ENCODE assay signal across 1 cellular context in the genomic region with DNA sequence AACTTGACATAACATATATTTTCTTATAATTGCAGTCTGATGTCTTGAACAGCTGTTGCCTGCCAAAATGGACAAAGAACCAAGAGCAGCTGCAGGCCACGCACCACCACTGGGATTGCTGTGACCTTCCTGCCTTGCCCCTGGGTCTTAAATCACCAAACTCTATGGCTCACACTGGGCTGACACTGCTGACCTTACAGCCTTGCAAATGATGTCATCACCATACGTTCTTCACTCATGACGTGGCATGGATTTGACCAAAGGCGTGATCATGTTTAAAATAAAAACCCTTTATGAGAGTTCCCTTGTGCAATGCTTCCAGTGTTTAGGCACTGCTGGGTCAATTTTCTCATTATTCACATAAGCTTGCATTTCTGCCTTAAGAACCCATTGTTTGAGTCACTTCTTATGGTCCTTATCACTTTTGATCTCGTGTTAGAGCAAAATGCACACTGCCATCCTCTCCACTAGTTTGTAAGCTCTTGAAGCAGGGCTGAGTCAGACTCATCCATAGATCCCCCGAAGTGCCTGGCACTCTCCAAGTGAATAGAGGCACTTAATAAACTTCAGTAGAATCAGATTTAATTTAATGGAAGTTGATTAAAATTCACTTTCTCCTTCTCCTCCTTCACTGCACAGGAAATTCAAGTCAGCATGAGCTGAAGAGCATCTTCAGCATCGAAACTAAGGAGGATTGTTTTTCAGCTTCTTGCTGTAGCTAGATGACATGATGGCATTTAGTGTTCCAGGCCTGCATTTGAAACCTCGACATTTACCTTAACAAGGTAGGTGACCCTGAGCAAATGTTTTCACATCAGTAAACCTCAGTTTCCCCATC.
TF ChIP-seq lines count a peak whose summit lies in the region.

No MANE protein-coding gene starts in this region.

TF ChIP-seq in K562, 482 proteins besides CTCF, POLR2A, EP300 and RAD21 (continued from another document and continues in another):
- 0 out of 2 replicates have a peak, but pooled peaks have one; percentile 49 for TF ChIP-seq ZNF644 (tag; IDR thresholded peaks at IDR 0.05; ENCODE audit: low read depth)
- TF ChIP-seq, protein P1, sequence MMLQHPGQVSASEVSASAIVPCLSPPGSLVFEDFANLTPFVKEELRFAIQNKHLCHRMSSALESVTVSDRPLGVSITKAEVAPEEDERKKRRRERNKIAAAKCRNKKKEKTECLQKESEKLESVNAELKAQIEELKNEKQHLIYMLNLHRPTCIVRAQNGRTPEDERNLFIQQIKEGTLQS (IDR thresholded peaks at IDR 0.05): peak; percentile 93
- TF ChIP-seq, protein P1 (CRISPR knock-in tag; conservative IDR thresholded peaks at IDR 0.05): no peak
- TF ChIP-seq JUND (IDR thresholded peaks at IDR 0.05; ENCODE audit: borderline replicate concordance, low read depth, low read length): peak; percentile 72
- peak; percentile 69; the same call in 2 of the 3 replicates for TF ChIP-seq JUND (tag; IDR thresholded peaks at IDR 0.05; ENCODE audit: borderline replicate concordance, low read depth, low read length)
- TF ChIP-seq MAFF (IDR thresholded peaks at IDR 0.05; ENCODE audit: low read length): no peak
- TF ChIP-seq TRIM25 (IDR thresholded peaks at IDR 0.05; ENCODE audit: borderline replicate concordance): no peak
- no peak for TF ChIP-seq CBX2 (IDR thresholded peaks at IDR 0.05; ENCODE audit: insufficient read depth, low read length, poor library complexity, severe bottlenecking)
- TF ChIP-seq MCM2 (IDR thresholded peaks at IDR 0.05; ENCODE audit: low read depth): no peak
- TF ChIP-seq, protein P2, sequence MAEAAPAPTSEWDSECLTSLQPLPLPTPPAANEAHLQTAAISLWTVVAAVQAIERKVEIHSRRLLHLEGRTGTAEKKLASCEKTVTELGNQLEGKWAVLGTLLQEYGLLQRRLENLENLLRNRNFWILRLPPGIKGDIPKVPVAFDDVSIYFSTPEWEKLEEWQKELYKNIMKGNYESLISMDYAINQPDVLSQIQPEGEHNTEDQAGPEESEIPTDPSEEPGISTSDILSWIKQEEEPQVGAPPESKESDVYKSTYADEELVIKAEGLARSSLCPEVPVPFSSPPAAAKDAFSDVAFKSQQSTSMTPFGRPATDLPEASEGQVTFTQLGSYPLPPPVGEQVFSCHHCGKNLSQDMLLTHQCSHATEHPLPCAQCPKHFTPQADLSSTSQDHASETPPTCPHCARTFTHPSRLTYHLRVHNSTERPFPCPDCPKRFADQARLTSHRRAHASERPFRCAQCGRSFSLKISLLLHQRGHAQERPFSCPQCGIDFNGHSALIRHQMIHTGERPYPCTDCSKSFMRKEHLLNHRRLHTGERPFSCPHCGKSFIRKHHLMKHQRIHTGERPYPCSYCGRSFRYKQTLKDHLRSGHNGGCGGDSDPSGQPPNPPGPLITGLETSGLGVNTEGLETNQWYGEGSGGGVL (CRISPR knock-in tag; IDR thresholded peaks at IDR 0.05): no peak
- TF ChIP-seq CXXC5 (CRISPR knock-in tag; IDR thresholded peaks at IDR 0.05): peak; percentile 61
- TF ChIP-seq GABPA (tag; conservative IDR thresholded peaks at IDR 0.05; ENCODE audit: low read depth): peak; percentile 53
- TF ChIP-seq, protein P3, sequence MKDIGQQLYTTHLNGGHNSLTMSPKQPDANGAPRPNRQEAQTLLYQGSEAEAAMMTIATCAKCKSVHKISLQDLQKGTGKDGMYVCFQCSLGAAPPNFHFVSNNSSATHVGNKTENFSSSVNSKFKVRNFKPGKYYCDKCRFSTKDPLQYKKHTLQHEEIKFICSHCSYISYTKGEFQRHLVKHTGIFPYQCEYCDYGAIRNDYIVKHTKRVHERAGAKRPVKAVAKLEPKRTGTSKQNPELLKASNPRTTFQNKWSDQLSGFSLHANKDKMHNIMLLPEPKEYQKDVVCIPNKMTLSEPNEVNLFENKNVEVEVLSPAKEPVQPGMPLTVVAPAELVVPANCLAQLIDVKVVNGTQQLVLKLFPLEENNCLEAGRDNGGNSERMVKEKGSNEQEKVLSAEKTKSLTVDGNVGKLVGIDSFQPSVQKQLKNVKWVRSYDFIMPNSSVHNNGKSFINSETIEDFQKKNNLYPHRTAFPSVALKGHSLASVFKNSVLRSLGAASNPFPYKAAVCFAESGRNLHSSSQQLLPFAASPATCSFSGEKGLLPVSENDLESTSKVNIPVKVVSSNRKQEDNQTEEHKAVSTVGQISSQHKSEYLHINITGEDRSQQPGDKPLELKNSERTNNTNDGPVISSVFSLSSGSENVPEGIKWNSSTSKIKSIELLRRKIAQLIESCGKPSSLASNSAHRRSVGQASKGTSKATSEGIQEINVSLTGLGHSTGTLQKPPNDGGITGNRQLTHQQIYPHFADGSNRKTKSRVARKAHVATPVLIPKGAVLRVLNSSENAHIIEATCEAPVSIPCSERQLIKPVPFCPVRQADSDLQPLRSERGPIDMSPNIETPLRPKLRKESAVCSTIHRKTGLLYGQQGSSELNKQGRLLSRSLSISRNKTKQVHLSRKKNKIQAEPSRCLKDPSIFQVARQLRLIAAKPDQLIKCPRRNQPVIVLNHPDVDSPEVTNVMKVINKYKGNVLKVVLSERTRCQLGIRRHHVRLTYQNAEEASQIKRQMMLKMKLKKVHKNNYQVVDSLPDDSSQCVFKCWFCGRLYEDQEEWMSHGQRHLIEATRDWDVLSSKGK (CRISPR knock-in tag; IDR thresholded peaks at IDR 0.05): no peak
- TF ChIP-seq JUN (IDR thresholded peaks at IDR 0.05; ENCODE audit: borderline replicate concordance, low read depth, low read length): 0 out of 2 replicates have a peak, but pooled peaks have one; percentile 46
- TF ChIP-seq JUN (CRISPR knock-in tag; IDR thresholded peaks at IDR 0.05; ENCODE audit: borderline replicate concordance): no peak
- TF ChIP-seq JUNB (CRISPR knock-in tag; conservative IDR thresholded peaks at IDR 0.05): peak; percentile 79
- peak; percentile 79 for TF ChIP-seq ZNF175 (CRISPR knock-in tag; IDR thresholded peaks at IDR 0.05; ENCODE audit: low read depth)
- TF ChIP-seq RUNX1 (IDR thresholded peaks at IDR 0.05; ENCODE audit: low read depth): no peak
- TF ChIP-seq, protein P4, sequence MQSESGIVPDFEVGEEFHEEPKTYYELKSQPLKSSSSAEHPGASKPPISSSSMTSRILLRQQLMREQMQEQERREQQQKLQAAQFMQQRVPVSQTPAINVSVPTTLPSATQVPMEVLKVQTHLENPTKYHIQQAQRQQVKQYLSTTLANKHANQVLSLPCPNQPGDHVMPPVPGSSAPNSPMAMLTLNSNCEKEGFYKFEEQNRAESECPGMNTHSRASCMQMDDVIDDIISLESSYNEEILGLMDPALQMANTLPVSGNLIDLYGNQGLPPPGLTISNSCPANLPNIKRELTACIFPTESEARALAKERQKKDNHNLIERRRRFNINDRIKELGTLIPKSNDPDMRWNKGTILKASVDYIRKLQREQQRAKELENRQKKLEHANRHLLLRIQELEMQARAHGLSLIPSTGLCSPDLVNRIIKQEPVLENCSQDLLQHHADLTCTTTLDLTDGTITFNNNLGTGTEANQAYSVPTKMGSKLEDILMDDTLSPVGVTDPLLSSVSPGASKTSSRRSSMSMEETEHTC (IDR thresholded peaks at IDR 0.05): no peak
- TF ChIP-seq ATF7 (IDR thresholded peaks at IDR 0.05): peak; percentile 92
- 0 out of 2 replicates have a peak, but pooled peaks have one; percentile 29 for TF ChIP-seq ESRRA (IDR thresholded peaks at IDR 0.05; ENCODE audit: borderline replicate concordance, low read depth)
- peak in 1 of 2 experiments; percentile 41; a peak in 1 of 4 replicates for TF ChIP-seq TRIM24 (IDR thresholded peaks at IDR 0.05)
- TF ChIP-seq SOX6 (IDR thresholded peaks at IDR 0.05): peak; percentile 15; the same call in 1 of the 2 replicates
- TF ChIP-seq, protein P5, sequence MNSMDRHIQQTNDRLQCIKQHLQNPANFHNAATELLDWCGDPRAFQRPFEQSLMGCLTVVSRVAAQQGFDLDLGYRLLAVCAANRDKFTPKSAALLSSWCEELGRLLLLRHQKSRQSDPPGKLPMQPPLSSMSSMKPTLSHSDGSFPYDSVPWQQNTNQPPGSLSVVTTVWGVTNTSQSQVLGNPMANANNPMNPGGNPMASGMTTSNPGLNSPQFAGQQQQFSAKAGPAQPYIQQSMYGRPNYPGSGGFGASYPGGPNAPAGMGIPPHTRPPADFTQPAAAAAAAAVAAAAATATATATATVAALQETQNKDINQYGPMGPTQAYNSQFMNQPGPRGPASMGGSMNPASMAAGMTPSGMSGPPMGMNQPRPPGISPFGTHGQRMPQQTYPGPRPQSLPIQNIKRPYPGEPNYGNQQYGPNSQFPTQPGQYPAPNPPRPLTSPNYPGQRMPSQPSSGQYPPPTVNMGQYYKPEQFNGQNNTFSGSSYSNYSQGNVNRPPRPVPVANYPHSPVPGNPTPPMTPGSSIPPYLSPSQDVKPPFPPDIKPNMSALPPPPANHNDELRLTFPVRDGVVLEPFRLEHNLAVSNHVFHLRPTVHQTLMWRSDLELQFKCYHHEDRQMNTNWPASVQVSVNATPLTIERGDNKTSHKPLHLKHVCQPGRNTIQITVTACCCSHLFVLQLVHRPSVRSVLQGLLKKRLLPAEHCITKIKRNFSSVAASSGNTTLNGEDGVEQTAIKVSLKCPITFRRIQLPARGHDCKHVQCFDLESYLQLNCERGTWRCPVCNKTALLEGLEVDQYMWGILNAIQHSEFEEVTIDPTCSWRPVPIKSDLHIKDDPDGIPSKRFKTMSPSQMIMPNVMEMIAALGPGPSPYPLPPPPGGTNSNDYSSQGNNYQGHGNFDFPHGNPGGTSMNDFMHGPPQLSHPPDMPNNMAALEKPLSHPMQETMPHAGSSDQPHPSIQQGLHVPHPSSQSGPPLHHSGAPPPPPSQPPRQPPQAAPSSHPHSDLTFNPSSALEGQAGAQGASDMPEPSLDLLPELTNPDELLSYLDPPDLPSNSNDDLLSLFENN (IDR thresholded peaks at IDR 0.05; ENCODE audit: low read depth in 2 of 2, low read length in 2 of 2): no peak
- TF ChIP-seq PKNOX1 (IDR thresholded peaks at IDR 0.05): peak; percentile 66
- peak; percentile 86 for TF ChIP-seq MEIS2 (IDR thresholded peaks at IDR 0.05; ENCODE audit: partially characterized antibody)
- TF ChIP-seq NR2C2 (CRISPR knock-in tag; IDR thresholded peaks at IDR 0.05): no peak
- TF ChIP-seq NR2C2 (tag; IDR thresholded peaks at IDR 0.05): peak; percentile 79
- no peak for TF ChIP-seq POLR2B (IDR thresholded peaks at IDR 0.05; ENCODE audit: low read depth, partially characterized antibody)
- TF ChIP-seq FOSL1 (tag; conservative IDR thresholded peaks at IDR 0.05): peak; percentile 88
- peak; percentile 49 for TF ChIP-seq ETV1 (tag; conservative IDR thresholded peaks at IDR 0.05; ENCODE audit: low read depth)
- TF ChIP-seq CREB1 (IDR thresholded peaks at IDR 0.05): peak; percentile 52; the same call in 1 of the 2 replicates
- TF ChIP-seq CREB1 (CRISPR knock-in tag; IDR thresholded peaks at IDR 0.05): peak; percentile 84
- peak; percentile 89 for TF ChIP-seq CREM (IDR thresholded peaks at IDR 0.05; ENCODE audit: low read depth)
- peak; percentile 80; the same call in 1 of the 2 replicates for TF ChIP-seq ZNF589 (CRISPR knock-in tag; IDR thresholded peaks at IDR 0.05; ENCODE audit: low read depth)
- TF ChIP-seq, protein P6, sequence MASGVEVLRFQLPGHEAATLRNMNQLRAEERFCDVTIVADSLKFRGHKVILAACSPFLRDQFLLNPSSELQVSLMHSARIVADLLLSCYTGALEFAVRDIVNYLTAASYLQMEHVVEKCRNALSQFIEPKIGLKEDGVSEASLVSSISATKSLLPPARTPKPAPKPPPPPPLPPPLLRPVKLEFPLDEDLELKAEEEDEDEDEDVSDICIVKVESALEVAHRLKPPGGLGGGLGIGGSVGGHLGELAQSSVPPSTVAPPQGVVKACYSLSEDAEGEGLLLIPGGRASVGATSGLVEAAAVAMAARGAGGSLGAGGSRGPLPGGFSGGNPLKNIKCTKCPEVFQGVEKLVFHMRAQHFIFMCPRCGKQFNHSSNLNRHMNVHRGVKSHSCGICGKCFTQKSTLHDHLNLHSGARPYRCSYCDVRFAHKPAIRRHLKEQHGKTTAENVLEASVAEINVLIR (CRISPR knock-in tag; IDR thresholded peaks at IDR 0.05): peak; percentile 63
- TF ChIP-seq, protein P7, sequence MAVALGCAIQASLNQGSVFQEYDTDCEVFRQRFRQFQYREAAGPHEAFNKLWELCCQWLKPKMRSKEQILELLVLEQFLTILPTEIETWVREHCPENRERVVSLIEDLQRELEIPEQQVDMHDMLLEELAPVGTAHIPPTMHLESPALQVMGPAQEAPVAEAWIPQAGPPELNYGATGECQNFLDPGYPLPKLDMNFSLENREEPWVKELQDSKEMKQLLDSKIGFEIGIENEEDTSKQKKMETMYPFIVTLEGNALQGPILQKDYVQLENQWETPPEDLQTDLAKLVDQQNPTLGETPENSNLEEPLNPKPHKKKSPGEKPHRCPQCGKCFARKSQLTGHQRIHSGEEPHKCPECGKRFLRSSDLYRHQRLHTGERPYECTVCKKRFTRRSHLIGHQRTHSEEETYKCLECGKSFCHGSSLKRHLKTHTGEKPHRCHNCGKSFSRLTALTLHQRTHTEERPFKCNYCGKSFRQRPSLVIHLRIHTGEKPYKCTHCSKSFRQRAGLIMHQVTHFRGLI (CRISPR knock-in tag; IDR thresholded peaks at IDR 0.05): peak; percentile 69; the same call in 1 of the 2 replicates
- TF ChIP-seq SRSF7 (optimal IDR thresholded peaks at IDR 0.05; ENCODE audit: low read depth, low read length): no peak
- TF ChIP-seq HLTF (IDR thresholded peaks at IDR 0.05): no peak
- no peak for TF ChIP-seq KAT7 (CRISPR knock-in tag; IDR thresholded peaks at IDR 0.05; ENCODE audit: borderline replicate concordance)
